8 cellular contexts compared by ENCODE assay signal in genomic region chr5:149552038-149552494, GRCh38. TPM values are rescaled to one million over a fixed set of nuclear protein-coding genes. Genes with fewer than 3 reads are reported as not detected.
A peak's percentile ranks its signal among the peaks of the same experiment; 100 is the strongest.
DNase-seq lines count a peak whose midpoint lies in the region; ATAC-seq and TF ChIP-seq lines count a peak whose summit lies in the region.

No MANE protein-coding gene starts in this region.

- peak overlapping the region; percentile 97 to 99 for H3K4me3 Mint-ChIP-seq in stimulated activated naive B cell treated with anti-CD40 and anti-IgM and Interleukin-4, amounts not matched to agents 10 μg/mL and 1 μg/mL and 100 μg/mL, for 72 hours

- ATAC-seq in activated naive CD4-positive, alpha-beta T cell treated with anti-CD3 and anti-CD28 coated beads, Interleukin-2, amount 50 U/mL, for 72 hours = no peak
- ATAC-seq in stimulated activated naive B cell treated with anti-CD40 and anti-IgM and Interleukin-4, amounts not matched to agents 10 μg/mL and 1 μg/mL and 100 μg/mL, for 72 hours (replicated peaks) = no peak
- ATAC-seq in HG03460 (IDR thresholded peaks at IDR 0.05; ENCODE audit: unreplicated experiment) (no peak), HG02759 (IDR thresholded peaks at IDR 0.05; ENCODE audit: unreplicated experiment) (no peak)

- peaks cover 10% of the 10 kb centered on the region for H3K4me1 ChIP-seq in iPS-18a (ENCODE audit: control insufficient read depth, low read depth, low read length)

- H3K27ac ChIP-seq in HL-60 (replicated peaks) (peak overlapping the region; percentile 97), iPS-18a (ENCODE audit: low read length) (peak overlapping the region; percentile 72)

- peaks cover 23% of the 10 kb centered on the region for H3K36me3 ChIP-seq in iPS-18a (ENCODE audit: control insufficient read depth, low read depth, low read length)

- no peaks in the 10 kb centered on the region for H3K9me3 ChIP-seq in iPS-18a (ENCODE audit: control insufficient read depth, low read depth, low read length)

- H3K4me1 Mint-ChIP-seq in stimulated activated naive B cell treated with anti-CD40 and anti-IgM and Interleukin-4, amounts not matched to agents 10 μg/mL and 1 μg/mL and 100 μg/mL, for 72 hours = peaks cover 8 to 30% of the 10 kb centered on the region in 2 donors

- no peaks in the 10 kb centered on the region for H3K9me3 Mint-ChIP-seq in activated naive CD4-positive, alpha-beta T cell treated with anti-CD3 and anti-CD28 coated beads, Interleukin-2, amount 50 U/mL, for 72 hours
- no peaks in the 10 kb centered on the region for H3K9me3 Mint-ChIP-seq in stimulated activated naive B cell treated with anti-CD40 and anti-IgM and Interleukin-4, amounts not matched to agents 10 μg/mL and 1 μg/mL and 100 μg/mL, for 72 hours

- H3K4me3 ChIP-seq in HL-60 (replicated peaks; ENCODE audit: insufficient read depth, low read length) = peak overlapping the region; percentile 77
- H3K4me3 ChIP-seq in iPS-18a (ENCODE audit: low read length) = peak overlapping the region; percentile 100

- no peak for TF ChIP-seq CTCF in HL-60 (IDR thresholded peaks at IDR 0.05; ENCODE audit: insufficient read depth, low read length)

- no peak for DNase-seq in HL-60 (ENCODE audit: low read depth in 1 of 2, low spot score in 1 of 2)
- no peak for DNase-seq in activated naive CD4-positive, alpha-beta T cell treated with anti-CD3 and anti-CD28 coated beads, Interleukin-2, amount 50 U/mL, for 72 hours (ENCODE audit: low spot score in 2 of 2)
- no peak for DNase-seq in stimulated activated naive B cell treated with anti-CD40 and anti-IgM and Interleukin-4, amounts not matched to agents 10 μg/mL and 1 μg/mL and 100 μg/mL, for 72 hours
- no peak for DNase-seq in cerebellar nuclear complex (lab: John Stamatoyannopoulos, UW)
- DNase-seq in midbrain (lab: John Stamatoyannopoulos, UW) = no peak

- no peaks in the 10 kb centered on the region for H3K27me3 Mint-ChIP-seq in stimulated activated naive B cell treated with anti-CD40 and anti-IgM and Interleukin-4, amounts not matched to agents 10 μg/mL and 1 μg/mL and 100 μg/mL, for 72 hours

- H3K9ac ChIP-seq in iPS-18a (ENCODE audit: low read length) = peak overlapping the region; percentile 87

- peaks cover 33 to 38% of the 10 kb centered on the region in 2 donors for H3K36me3 Mint-ChIP-seq in activated naive CD4-positive, alpha-beta T cell treated with anti-CD3 and anti-CD28 coated beads, Interleukin-2, amount 50 U/mL, for 72 hours
- H3K36me3 Mint-ChIP-seq in stimulated activated naive B cell treated with anti-CD40 and anti-IgM and Interleukin-4, amounts not matched to agents 10 μg/mL and 1 μg/mL and 100 μg/mL, for 72 hours = peaks cover 27 to 35% of the 10 kb centered on the region in 2 donors

- H3K27me3 ChIP-seq in HL-60 (ENCODE audit: insufficient read depth, poor library complexity, severe bottlenecking) (no peaks in the 10 kb centered on the region), iPS-18a (ENCODE audit: control insufficient read depth, insufficient read depth, low read length) (no peaks in the 10 kb centered on the region)

- H3K27ac Mint-ChIP-seq in activated naive CD4-positive, alpha-beta T cell treated with anti-CD3 and anti-CD28 coated beads, Interleukin-2, amount 50 U/mL, for 72 hours = peak overlapping the region; percentile 98 to 100
- peak overlapping the region; percentile 99 for H3K27ac Mint-ChIP-seq in stimulated activated naive B cell treated with anti-CD40 and anti-IgM and Interleukin-4, amounts not matched to agents 10 μg/mL and 1 μg/mL and 100 μg/mL, for 72 hours

RNA-seq across cellular contexts. Expression of gene CSNK1A1, which starts 0.8 kb away (rescaled TPM):
- 100 to 1,000 TPM; 148 to 197 TPM for total RNA-seq in activated naive CD4-positive, alpha-beta T cell treated with anti-CD3 and anti-CD28 coated beads, Interleukin-2, amount 50 U/mL, for 72 hours

RNA-seq across cellular contexts. Expression of gene ARHGEF37, which starts 29.2 kb away (rescaled TPM):
- total RNA-seq in activated naive CD4-positive, alpha-beta T cell treated with anti-CD3 and anti-CD28 coated beads, Interleukin-2, amount 50 U/mL, for 72 hours = 1 to 10 TPM in 1 of 2 donors, under 1 TPM in 1; 0.41 to 1.8 TPM
